Comparison of ENCODE assay signal across 11 cellular contexts in the genomic region with DNA sequence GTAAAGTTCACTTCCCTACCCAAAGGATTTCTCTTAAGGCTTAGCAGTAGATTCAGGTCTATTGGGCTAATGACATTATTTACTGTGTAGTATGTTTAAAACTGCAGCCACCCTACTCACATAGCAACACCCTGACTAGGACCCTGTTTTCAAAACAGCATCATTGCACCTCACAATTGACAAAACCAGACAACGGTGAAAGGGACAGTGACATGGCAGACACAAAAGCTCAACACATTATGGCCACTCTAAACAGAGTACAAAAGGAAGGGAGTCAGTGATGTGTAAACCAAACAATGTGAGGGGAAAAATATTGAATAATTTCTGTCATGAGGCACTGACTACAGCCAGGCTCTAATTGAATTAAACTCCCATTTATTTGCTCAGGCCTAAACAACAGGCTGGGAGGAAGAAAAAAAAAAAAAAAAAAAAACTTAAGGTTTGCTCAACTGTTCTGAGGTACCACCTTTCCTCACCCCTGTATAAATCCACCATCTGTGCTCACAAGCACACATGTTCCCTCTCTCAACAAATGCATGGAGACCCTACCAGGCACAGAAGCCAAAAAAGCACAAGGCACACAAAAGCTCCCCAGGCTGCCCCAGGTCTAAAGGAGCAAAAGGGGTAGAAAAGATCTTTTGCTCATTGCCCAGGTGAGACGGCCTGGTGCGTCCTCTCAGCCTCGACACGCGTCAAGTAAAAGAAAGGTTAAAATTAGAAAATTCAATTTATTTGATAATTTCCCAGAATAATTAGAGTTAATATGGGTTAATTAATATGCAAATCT.
DNase-seq lines count a peak whose midpoint lies in the region; ATAC-seq and TF ChIP-seq lines count a peak whose summit lies in the region.
"Had no signal": no experiment of that assay in that cellular context is flagged by ENCODE, and none has a peak within 500 bp of the region (broad histone marks: within the 10 kb centered on the region; RNA-seq: fewer than 3 reads in every experiment).

No MANE protein-coding gene starts in this region.

- CTCF ChIA-PET in activated CD8-positive, alpha-beta T cell treated with anti-CD3 and anti-CD28 coated beads, Interleukin-2, amount 10 ng/mL, durations not matched to agents 7 days and 5 days (lab: Charles Lee): interaction anchor here (1.5 kb wide), 1 partner anchor 13 kb away, joined by 6 read pairs; no protein-coding TSS in a partner anchor

- no peaks in the 10 kb centered on the region for H3K9me3 Mint-ChIP-seq in endothelial cell (ENCODE audit: unreplicated experiment)
- H3K9me3 Mint-ChIP-seq in stimulated activated naive B cell treated with anti-CD40 and anti-IgM and Interleukin-4, amounts not matched to agents 10 μg/mL and 1 μg/mL and 100 μg/mL, for 72 hours: no peaks in the 10 kb centered on the region
- no peaks in the 10 kb centered on the region for H3K9me3 Mint-ChIP-seq in activated CD8-positive, alpha-beta T cell treated with anti-CD3 and anti-CD28 coated beads, Interleukin-2, amount 10 ng/mL, durations not matched to agents 7 days and 5 days (ENCODE audit: insufficient read depth)
- H3K9me3 Mint-ChIP-seq: activated naive CD4-positive, alpha-beta T cell treated with anti-CD3 and anti-CD28 coated beads, Interleukin-2, amount 50 U/mL, for 72 hours had no signal

- DNase-seq in NCI-H1105 treated with DMSO at 0.1 percent for 48 hours (lab: John Stamatoyannopoulos, UW): peak; percentile 66
- DNase-seq in NCI-H524 treated with DMSO at 0.1 percent for 48 hours (lab: John Stamatoyannopoulos, UW): peak; percentile 78
- DNase-seq in endothelial cell (ENCODE audit: low spot score): no peak
- DNase-seq in stimulated activated naive B cell treated with anti-CD40 and anti-IgM and Interleukin-4, amounts not matched to agents 10 μg/mL and 1 μg/mL and 100 μg/mL, for 72 hours: no peak
- DNase-seq in NCI-H510A treated with DMSO at 0.1 percent for 48 hours (lab: John Stamatoyannopoulos, UW): no peak
- no peak for DNase-seq in GM20000 (ENCODE audit: low spot score)
- DNase-seq in activated CD8-positive, alpha-beta T cell treated with anti-CD3 and anti-CD28 coated beads, Interleukin-2, amount 10 ng/mL, durations not matched to agents 7 days and 5 days: no peak
- DNase-seq: T1000 had no signal

- no peak overlapping the region for H3K4me3 Mint-ChIP-seq in endothelial cell (ENCODE audit: unreplicated experiment)
- H3K4me3 Mint-ChIP-seq in stimulated activated naive B cell treated with anti-CD40 and anti-IgM and Interleukin-4, amounts not matched to agents 10 μg/mL and 1 μg/mL and 100 μg/mL, for 72 hours: no peak overlapping the region
- H3K4me3 Mint-ChIP-seq in activated CD8-positive, alpha-beta T cell treated with anti-CD3 and anti-CD28 coated beads, Interleukin-2, amount 10 ng/mL, durations not matched to agents 7 days and 5 days: no peak overlapping the region
- H3K4me3 Mint-ChIP-seq: type B pancreatic cell had no signal

- H3K4me1 Mint-ChIP-seq in endothelial cell (ENCODE audit: unreplicated experiment): peaks cover 19% of the 10 kb centered on the region
- peaks cover 35 to 63% of the 10 kb centered on the region in 2 donors for H3K4me1 Mint-ChIP-seq in stimulated activated naive B cell treated with anti-CD40 and anti-IgM and Interleukin-4, amounts not matched to agents 10 μg/mL and 1 μg/mL and 100 μg/mL, for 72 hours
- H3K4me1 Mint-ChIP-seq in activated CD8-positive, alpha-beta T cell treated with anti-CD3 and anti-CD28 coated beads, Interleukin-2, amount 10 ng/mL, durations not matched to agents 7 days and 5 days (ENCODE audit: low read depth): no peaks in the 10 kb centered on the region

- POLR2A ChIA-PET in activated CD8-positive, alpha-beta T cell treated with anti-CD3 and anti-CD28 coated beads, Interleukin-2, amount 10 ng/mL, durations not matched to agents 7 days and 5 days (lab: Charles Lee): interaction anchor here (0.7 kb wide), 1 partner anchor 8 kb away, joined by 4 read pairs; no protein-coding TSS in a partner anchor

- H3K36me3 Mint-ChIP-seq in endothelial cell (ENCODE audit: low read depth, unreplicated experiment): no peaks in the 10 kb centered on the region
- H3K36me3 Mint-ChIP-seq in stimulated activated naive B cell treated with anti-CD40 and anti-IgM and Interleukin-4, amounts not matched to agents 10 μg/mL and 1 μg/mL and 100 μg/mL, for 72 hours: peaks cover 13 to 34% of the 10 kb centered on the region in 2 donors
- H3K36me3 Mint-ChIP-seq in activated CD8-positive, alpha-beta T cell treated with anti-CD3 and anti-CD28 coated beads, Interleukin-2, amount 10 ng/mL, durations not matched to agents 7 days and 5 days (ENCODE audit: low read depth): no peaks in the 10 kb centered on the region
- H3K36me3 Mint-ChIP-seq: activated naive CD4-positive, alpha-beta T cell treated with anti-CD3 and anti-CD28 coated beads, Interleukin-2, amount 50 U/mL, for 72 hours had no signal

- ATAC-seq in stimulated activated naive B cell treated with anti-CD40 and anti-IgM and Interleukin-4, amounts not matched to agents 10 μg/mL and 1 μg/mL and 100 μg/mL, for 72 hours (replicated peaks): peak in 1 of 2 donors; percentile 41
- ATAC-seq in activated CD8-positive, alpha-beta T cell treated with anti-CD3 and anti-CD28 coated beads, Interleukin-2, amount 10 ng/mL, durations not matched to agents 7 days and 5 days: no peak
- no peak for ATAC-seq in HG02642 (IDR thresholded peaks at IDR 0.05; ENCODE audit: poor library complexity, unreplicated experiment)
- ATAC-seq: activated naive CD4-positive, alpha-beta T cell treated with anti-CD3 and anti-CD28 coated beads, Interleukin-2, amount 50 U/mL, for 72 hours had no signal

- H3K27ac Mint-ChIP-seq in endothelial cell (ENCODE audit: unreplicated experiment): peak overlapping the region; percentile 52
- peak overlapping the region; percentile 6 for H3K27ac Mint-ChIP-seq in stimulated activated naive B cell treated with anti-CD40 and anti-IgM and Interleukin-4, amounts not matched to agents 10 μg/mL and 1 μg/mL and 100 μg/mL, for 72 hours
- H3K27ac Mint-ChIP-seq in activated CD8-positive, alpha-beta T cell treated with anti-CD3 and anti-CD28 coated beads, Interleukin-2, amount 10 ng/mL, durations not matched to agents 7 days and 5 days: no peak overlapping the region
- H3K27ac Mint-ChIP-seq: activated naive CD4-positive, alpha-beta T cell treated with anti-CD3 and anti-CD28 coated beads, Interleukin-2, amount 50 U/mL, for 72 hours; type B pancreatic cell had no signal

- H3K27me3 Mint-ChIP-seq in endothelial cell (ENCODE audit: unreplicated experiment): no peaks in the 10 kb centered on the region
- no peaks in the 10 kb centered on the region for H3K27me3 Mint-ChIP-seq in stimulated activated naive B cell treated with anti-CD40 and anti-IgM and Interleukin-4, amounts not matched to agents 10 μg/mL and 1 μg/mL and 100 μg/mL, for 72 hours
- no peaks in the 10 kb centered on the region for H3K27me3 Mint-ChIP-seq in activated CD8-positive, alpha-beta T cell treated with anti-CD3 and anti-CD28 coated beads, Interleukin-2, amount 10 ng/mL, durations not matched to agents 7 days and 5 days (ENCODE audit: low read depth)

- TF ChIP-seq CTCF in endothelial cell (IDR thresholded peaks at IDR 0.05; ENCODE audit: unreplicated experiment) (no peak), GM20000 (IDR thresholded peaks at IDR 0.05; ENCODE audit: extremely low read depth, missing control alignments) (no peak)

Comparison
In these comparisons a context has a peak if more than half of its experiments do, and no peak if none do; other contexts are left out.
1. DNase-seq: peak in NCI-H1105 treated with DMSO at 0.1 percent for 48 hours (single experiment) and NCI-H524 treated with DMSO at 0.1 percent for 48 hours (single experiment); none in endothelial cell (single experiment), stimulated activated naive B cell treated with anti-CD40 and anti-IgM and Interleukin-4, amounts not matched to agents 10 μg/mL and 1 μg/mL and 100 μg/mL, for 72 hours (single experiment), NCI-H510A treated with DMSO at 0.1 percent for 48 hours (single experiment), GM20000 (single experiment) and activated CD8-positive, alpha-beta T cell treated with anti-CD3 and anti-CD28 coated beads, Interleukin-2, amount 10 ng/mL, durations not matched to agents 7 days and 5 days (single experiment).